ENCODE assay signal across 10 cellular contexts in the genomic region with DNA sequence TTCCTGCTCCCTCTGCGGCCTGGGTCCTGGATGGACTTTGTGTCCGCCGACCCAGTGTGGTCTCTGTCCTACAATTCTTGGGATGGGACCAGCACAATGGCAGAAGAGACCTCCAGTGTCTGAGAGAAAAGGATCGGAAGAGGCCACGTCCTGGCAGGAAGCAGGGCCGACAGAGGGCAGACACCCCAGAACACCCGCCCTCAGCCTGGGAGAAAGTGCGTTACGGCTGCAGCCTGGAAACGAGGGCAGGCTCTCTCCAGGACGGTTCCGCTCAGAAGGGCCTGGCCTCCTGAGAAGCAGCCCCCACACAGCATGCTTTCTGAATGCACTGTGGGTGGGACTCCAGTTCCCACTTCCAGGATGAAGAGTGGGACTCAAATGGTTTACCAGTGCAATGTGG. TPM values are rescaled to one million over a fixed set of nuclear protein-coding genes. Genes with fewer than 3 reads are reported as not detected.
A peak's percentile ranks its signal among the peaks of the same experiment; 100 is the strongest.
DNase-seq lines count a peak whose midpoint lies in the region; ATAC-seq and TF ChIP-seq lines count a peak whose summit lies in the region.
"Had no signal": no experiment of that assay in that cellular context is flagged by ENCODE, and none has a peak within 500 bp of the region (broad histone marks: within the 10 kb centered on the region; RNA-seq: fewer than 3 reads in every experiment).

No MANE protein-coding gene starts in this region.

- H3K9me3 ChIP-seq in lung (ENCODE audit: control insufficient read depth in 2 of 2, insufficient read depth in 1 of 2, low read length in 1 of 2) (no peaks in the 10 kb centered on the region), spleen (no peaks in the 10 kb centered on the region)

- intact Hi-C loops in spleen (cut with DNase I; ENCODE audit: low total_unique reads), result no loop called here

- peaks cover 15% of the 10 kb centered on the region; the same call in 1 of the 2 replicates for H4K20me1 ChIP-seq in GM23338 (replicated peaks; ENCODE audit: insufficient read depth)

- peaks cover 30% of the 10 kb centered on the region for H3K27me3 Mint-ChIP-seq in GM23338 (ENCODE audit: insufficient read depth, low read depth, poor library complexity)

- ATAC-seq in GM23338 (no peak), lung (ENCODE audit: insufficient read depth, low FRiP score) (no peak), GM21723 (IDR thresholded peaks at IDR 0.05; ENCODE audit: unreplicated experiment) (no peak), GM18519 (IDR thresholded peaks at IDR 0.05; ENCODE audit: low FRiP score, unreplicated experiment) (no peak)

- H3K79me2 ChIP-seq in GM23338 (replicated peaks; ENCODE audit: insufficient read depth), result no peaks in the 10 kb centered on the region

- no peak overlapping the region for H3K4me2 ChIP-seq in GM23338

- peak overlapping the region; percentile 81; the same call in 1 of the 2 replicates for H3K27ac Mint-ChIP-seq in GM23338
- H3K27ac Mint-ChIP-seq: dendritic cell treated with granulocyte-macrophage colony-stimulating factor and Interleukin-4, amounts not matched to agents 40 ng/mL and 50 ng/mL, for 4 days had no signal

- no peak for TF ChIP-seq CTCF in GM23338 (conservative IDR thresholded peaks at IDR 0.05; ENCODE audit: low read depth in 2 of 2)
- no peak for TF ChIP-seq CTCF in lung (IDR thresholded peaks at IDR 0.05; ENCODE audit: control extremely low read depth, extremely low read depth)
- no peak for TF ChIP-seq CTCF in spleen (IDR thresholded peaks at IDR 0.05 in 8 of 11, conservative IDR thresholded peaks at IDR 0.05 in 3 of 11)

- peaks cover 29% of the 10 kb centered on the region for H3K4me1 Mint-ChIP-seq in GM23338

- DNase-seq in GM23338 (ENCODE audit: low spot score) (no peak), caudate nucleus (lab: John Stamatoyannopoulos, UW) (peak in 1 of 61 donors; percentile 11), lung (ENCODE audit: low spot score) (no peak), spleen (no peak), NCI-H1436 treated with DMSO at 0.1 percent for 48 hours (lab: John Stamatoyannopoulos, UW) (no peak), HT-29 (ENCODE audit: low spot score) (no peak)
- DNase-seq: WERI-Rb-1 had no signal

- WGBS in lung, 2 donors, result 71 to 79% methylated on average over 12 of the region's 12 CpGs
- 55 to 82% (median 68%) methylated on average over 9 to 12 of the region's 12 CpGs for whole genome bisulfite sequencing in spleen, 5 donors

- H2AFZ ChIP-seq in GM23338, result no peak overlapping the region

- no peaks in the 10 kb centered on the region for H3K27me3 ChIP-seq in GM23338 (ENCODE audit: insufficient read depth)
- H3K27me3 ChIP-seq in lung (ENCODE audit: control insufficient read depth, insufficient read depth), result no peaks in the 10 kb centered on the region
- no peaks in the 10 kb centered on the region for H3K27me3 ChIP-seq in spleen (replicated peaks in 1 of 7)

- peaks cover 44% of the 10 kb centered on the region for H3K36me3 Mint-ChIP-seq in GM23338 (ENCODE audit: low read depth)

- H3F3A ChIP-seq in GM23338 (replicated peaks; ENCODE audit: low read depth), result peaks cover 21% of the 10 kb centered on the region; the same call in 1 of the 2 replicates

- H3K9me3 Mint-ChIP-seq in GM23338, result peaks cover 2% of the 10 kb centered on the region; the same call in 2 of the 3 replicates
- H3K9me3 Mint-ChIP-seq: dendritic cell treated with granulocyte-macrophage colony-stimulating factor and Interleukin-4, amounts not matched to agents 40 ng/mL and 50 ng/mL, for 4 days had no signal

- H3K36me3 ChIP-seq in GM23338 (ENCODE audit: insufficient read depth) (0 out of 2 replicates have a peak, but pooled peaks cover 5% of the 10 kb centered on the region), lung (ENCODE audit: control insufficient read depth in 2 of 2, insufficient read depth in 2 of 2, low read length in 2 of 2) (peaks cover 6 to 46% of the 10 kb centered on the region in 2 donors), spleen (peaks cover 4 to 67% (median 54%) of the 10 kb centered on the region in 6 donors)

- H3K4me3 ChIP-seq in GM23338 (no peak overlapping the region), lung (no peak overlapping the region), spleen (no peak overlapping the region)

- H3K9me2 ChIP-seq in GM23338 (ENCODE audit: insufficient read depth), result no peaks in the 10 kb centered on the region; the same call in 1 of the 2 replicates

- H3K27ac ChIP-seq in GM23338 (ENCODE audit: low read depth), result peak overlapping the region; percentile 69; the same call in 1 of the 2 replicates
- peak overlapping the region; percentile 49 for H3K27ac ChIP-seq in caudate nucleus (ENCODE audit: low read depth, low read length)
- peak overlapping the region; percentile 42 to 44 for H3K27ac ChIP-seq in lung (ENCODE audit: low read depth in 1 of 2, low read length in 1 of 2)
- peak overlapping the region; percentile 36 to 85 (median 70) for H3K27ac ChIP-seq in spleen

- TF ChIP-seq POLR2A in spleen (IDR thresholded peaks at IDR 0.05), result no peak

- H3K4me1 ChIP-seq in GM23338 (ENCODE audit: insufficient read depth), result peaks cover 10% of the 10 kb centered on the region; the same call in 1 of the 2 replicates
- no peaks in the 10 kb centered on the region for H3K4me1 ChIP-seq in lung (ENCODE audit: control insufficient read depth in 2 of 2, insufficient read depth in 2 of 2, low read length in 2 of 2)
- peaks cover 8 to 66% (median 40%) of the 10 kb centered on the region in 6 donors for H3K4me1 ChIP-seq in spleen

- H3K4me3 Mint-ChIP-seq in GM23338, result no peak overlapping the region
- H3K4me3 Mint-ChIP-seq: dendritic cell treated with granulocyte-macrophage colony-stimulating factor and Interleukin-4, amounts not matched to agents 40 ng/mL and 50 ng/mL, for 4 days had no signal

TF ChIP-seq in GM23338, 12 proteins besides CTCF, POLR2A, EP300 and RAD21 (continues in another document):
- TF ChIP-seq, protein P1, sequence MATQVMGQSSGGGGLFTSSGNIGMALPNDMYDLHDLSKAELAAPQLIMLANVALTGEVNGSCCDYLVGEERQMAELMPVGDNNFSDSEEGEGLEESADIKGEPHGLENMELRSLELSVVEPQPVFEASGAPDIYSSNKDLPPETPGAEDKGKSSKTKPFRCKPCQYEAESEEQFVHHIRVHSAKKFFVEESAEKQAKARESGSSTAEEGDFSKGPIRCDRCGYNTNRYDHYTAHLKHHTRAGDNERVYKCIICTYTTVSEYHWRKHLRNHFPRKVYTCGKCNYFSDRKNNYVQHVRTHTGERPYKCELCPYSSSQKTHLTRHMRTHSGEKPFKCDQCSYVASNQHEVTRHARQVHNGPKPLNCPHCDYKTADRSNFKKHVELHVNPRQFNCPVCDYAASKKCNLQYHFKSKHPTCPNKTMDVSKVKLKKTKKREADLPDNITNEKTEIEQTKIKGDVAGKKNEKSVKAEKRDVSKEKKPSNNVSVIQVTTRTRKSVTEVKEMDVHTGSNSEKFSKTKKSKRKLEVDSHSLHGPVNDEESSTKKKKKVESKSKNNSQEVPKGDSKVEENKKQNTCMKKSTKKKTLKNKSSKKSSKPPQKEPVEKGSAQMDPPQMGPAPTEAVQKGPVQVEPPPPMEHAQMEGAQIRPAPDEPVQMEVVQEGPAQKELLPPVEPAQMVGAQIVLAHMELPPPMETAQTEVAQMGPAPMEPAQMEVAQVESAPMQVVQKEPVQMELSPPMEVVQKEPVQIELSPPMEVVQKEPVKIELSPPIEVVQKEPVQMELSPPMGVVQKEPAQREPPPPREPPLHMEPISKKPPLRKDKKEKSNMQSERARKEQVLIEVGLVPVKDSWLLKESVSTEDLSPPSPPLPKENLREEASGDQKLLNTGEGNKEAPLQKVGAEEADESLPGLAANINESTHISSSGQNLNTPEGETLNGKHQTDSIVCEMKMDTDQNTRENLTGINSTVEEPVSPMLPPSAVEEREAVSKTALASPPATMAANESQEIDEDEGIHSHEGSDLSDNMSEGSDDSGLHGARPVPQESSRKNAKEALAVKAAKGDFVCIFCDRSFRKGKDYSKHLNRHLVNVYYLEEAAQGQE (IDR thresholded peaks at IDR 0.05; ENCODE audit: unreplicated experiment), result no peak

RNA-seq across cellular contexts. Expression of a gene that starts 35.5 kb away (rescaled TPM):
- 2.2 and 2.3 TPM in 2 replicates for total RNA-seq in GM23338 (2014; rRNA removed; shearing (Covaris generic))
- polyA plus RNA-seq in GM23338 (2016; fragmentation: Nextera tagmentation; extraction: Ambion mirVana), result 1.1 and 1.3 TPM in 2 replicates
- 1 to 10 TPM in 1 of 2 donors, under 1 TPM in 1; 0.74 to 1.6 TPM for total RNA-seq in lung
- polyA plus RNA-seq in lung, result 1 to 10 TPM; 1.0 to 1.2 TPM
- 1 to 10 TPM; 2.2 to 3.3 (median 2.9) TPM for total RNA-seq in spleen
- 1 to 10 TPM; 1.3 to 2.9 (median 1.4) TPM for polyA plus RNA-seq in spleen
- total RNA-seq in HT-29 (2014; rRNA removed; shearing (Covaris generic)), result not detected in 2 replicates
